ENCODE assay signal across 30 cellular contexts in the genomic region with DNA sequence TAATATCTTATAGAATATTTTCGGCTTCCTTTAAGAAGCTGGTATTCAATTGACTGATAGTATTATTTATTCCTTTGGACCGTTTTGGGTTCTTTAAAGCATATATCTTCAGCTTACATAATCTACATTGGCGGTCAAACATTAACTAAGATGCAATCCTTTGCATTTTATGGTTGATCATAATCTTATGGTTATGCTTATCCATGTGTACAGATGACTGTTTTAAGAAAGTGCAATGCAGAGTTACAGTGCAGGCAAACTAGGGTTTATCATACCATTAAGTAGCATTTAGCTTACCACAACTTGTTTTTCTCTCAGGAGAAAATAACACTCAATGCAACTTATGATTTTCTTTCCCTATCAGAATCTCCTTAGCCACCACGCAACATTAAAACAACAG. TPM values are rescaled to one million over a fixed set of nuclear protein-coding genes. Genes with fewer than 3 reads are reported as not detected.
DNase-seq lines count a peak whose midpoint lies in the region; ATAC-seq, FAIRE-seq and TF ChIP-seq lines count a peak whose summit lies in the region.
"Had no signal": no experiment of that assay in that cellular context is flagged by ENCODE, and none has a peak within 500 bp of the region (broad histone marks: within the 10 kb centered on the region; RNA-seq: fewer than 3 reads in every experiment).

No MANE protein-coding gene starts in this region.

- CTCF ChIA-PET in Caco-2 (lab: Charles Lee), result no interaction called here

- H3K27me3 ChIP-seq in Caco-2 (replicated peaks; ENCODE audit: control insufficient read depth, insufficient read depth, low read length) (no peaks in the 10 kb centered on the region), body of pancreas (no peaks in the 10 kb centered on the region)
- H3K27me3 ChIP-seq: SJSA1 had no signal

- TF ChIP-seq POLR2A in body of pancreas (IDR thresholded peaks at IDR 0.05), result no peak

- no peaks in the 10 kb centered on the region for H3K36me3 Mint-ChIP-seq in Caco-2 (ENCODE audit: insufficient read depth, unreplicated experiment)
- no peaks in the 10 kb centered on the region for H3K36me3 Mint-ChIP-seq in nephron (ENCODE audit: low read depth)
- H3K36me3 Mint-ChIP-seq: CD8-positive, alpha-beta T cell had no signal

- TF ChIP-seq CTCF in Caco-2 (IDR thresholded peaks at IDR 0.05; ENCODE audit: insufficient read depth in 1 of 2, low read depth in 1 of 2, low read length in 1 of 2, severe bottlenecking in 1 of 2, unreplicated experiment in 1 of 2) (no peak), body of pancreas (IDR thresholded peaks at IDR 0.05) (no peak), nephron (IDR thresholded peaks at IDR 0.05; ENCODE audit: unreplicated experiment in 3 of 3) (no peak)

- intact Hi-C loops in Caco-2 (cut with micrococcal nuclease; ENCODE audit: unreplicated experiment), result loop anchor here (1.0 to 5.0 kb wide), 2 partner anchors 16 to 35 kb away; no protein-coding TSS in a partner anchor
- intact Hi-C loops in body of pancreas (cut with DNase I), result no loop called here

- H3K4me3 Mint-ChIP-seq in Caco-2 (ENCODE audit: unreplicated experiment), result peak overlapping the region; percentile 31
- H3K4me3 Mint-ChIP-seq in nephron, result no peak overlapping the region
- H3K4me3 Mint-ChIP-seq: B cell; CD8-positive, alpha-beta T cell; GM23338 had no signal

- H3K27me3 Mint-ChIP-seq in Caco-2 (ENCODE audit: insufficient read depth, unreplicated experiment) (no peaks in the 10 kb centered on the region), nephron (ENCODE audit: low read depth) (no peaks in the 10 kb centered on the region)

- H3K36me3 ChIP-seq in Caco-2 (ENCODE audit: control insufficient read depth, insufficient read depth, low read length) (no peaks in the 10 kb centered on the region), body of pancreas (replicated peaks in 1 of 2; ENCODE audit: insufficient read depth in 1 of 2, low read depth in 2 of 2) (no peaks in the 10 kb centered on the region)
- H3K36me3 ChIP-seq: HAP-1, SJSA1 had no signal

- H3K4me1 Mint-ChIP-seq in Caco-2 (ENCODE audit: low read depth, unreplicated experiment) (peaks cover 23% of the 10 kb centered on the region), nephron (peaks cover 33% of the 10 kb centered on the region)
- H3K4me1 Mint-ChIP-seq: B cell, GM23338 had no signal

- H3K27ac Mint-ChIP-seq in Caco-2 (ENCODE audit: unreplicated experiment) (no peak overlapping the region), nephron (peak overlapping the region; percentile 35 to 88 (median 82))
- H3K27ac Mint-ChIP-seq: B cell; CD8-positive, alpha-beta T cell; GM23338 had no signal

- H3K4me3 ChIP-seq in Caco-2 (ENCODE audit: low read depth, low read length) (no peak overlapping the region), body of pancreas (no peak overlapping the region)
- H3K4me3 ChIP-seq: GM23338, HAP-1, PC-9, SJSA1 had no signal

- no TSS peak for BruUV-seq in Caco-2 (replicated peaks; lab: Mats Ljungman, UMichigan)

- WGBS in body of pancreas, 2 donors, result 63 to 82% methylated on average over 4 of the region's 4 CpGs

- H3K4me1 ChIP-seq in Caco-2 (peaks cover 48% of the 10 kb centered on the region), body of pancreas (peaks cover 32% of the 10 kb centered on the region)
- H3K4me1 ChIP-seq: SJSA1 had no signal

- H3K9me3 ChIP-seq in Caco-2 (no peaks in the 10 kb centered on the region), body of pancreas (no peaks in the 10 kb centered on the region)
- H3K9me3 ChIP-seq: HAP-1, SJSA1 had no signal

- H3K9me3 Mint-ChIP-seq in Caco-2 (ENCODE audit: unreplicated experiment) (peaks cover 4% of the 10 kb centered on the region), nephron (peaks cover 6% of the 10 kb centered on the region)
- H3K9me3 Mint-ChIP-seq: CD8-positive, alpha-beta T cell had no signal

- ATAC-seq in body of pancreas, result no peak
- ATAC-seq: CD8-positive, alpha-beta T cell; GM23338 had no signal

- H3K27ac ChIP-seq in body of pancreas, result peak overlapping the region in 3 of 4 donors; percentile 17 to 67 (median 51)
- H3K27ac ChIP-seq: C4-2B, HL-60, PC-9, SJSA1 had no signal

- DNase-seq in Caco-2 (no peak), HTR-8/SVneo (ENCODE audit: insufficient read length, low spot score) (no peak), body of pancreas (no peak), NOMO-1 (lab: John Stamatoyannopoulos, UW; ENCODE audit: unreplicated experiment in 2 of 2) (no peak), HuH-7 (ENCODE audit: low spot score) (no peak)
- no peak for DNase-seq in activated CD4-positive, alpha-beta T cell treated with anti-CD3 and anti-CD28 coated beads, Interleukin-2, amount 50 U/mL, for 4 hours
- no peak for DNase-seq in activated T-cell treated with anti-CD3 and anti-CD28 coated beads, Interleukin-2, amount 50 U/mL, for 1 hour
- DNase-seq: CD8-positive, alpha-beta T cell; DND-41; Karpas-422; NCI-H1092 treated with DMSO at 0.1 percent for 48 hours; NCI-H1436 treated with DMSO at 0.1 percent for 48 hours; NCI-H187 treated with DMSO at 0.1 percent for 48 hours; NCI-H2171 treated with DMSO at 0.1 percent for 48 hours; NCI-H345; NCI-H510A treated with DMSO at 0.1 percent for 48 hours; NCI-H774; PC-9; Right ventricle myocardium superior; RPMI8226; T-helper 1 cell had no signal

- POLR2A ChIA-PET in Caco-2 (lab: Charles Lee), result no interaction called here

- FAIRE-seq in HTR-8/SVneo (lab: Jason Lieb, UNC), result peak; percentile 74
- FAIRE-seq: GM18507 had no signal

RNA-seq across cellular contexts. Expression of gene POU1F1, which starts 41.4 kb away (rescaled TPM):
- not detected in 2 replicates for total RNA-seq in Caco-2 (2022)
- not detected for total RNA-seq in body of pancreas
- total RNA-seq: B cell; CD8-positive, alpha-beta T cell; GM23338; M059J; PC-9; Right ventricle myocardium superior; SJSA1 had no signal
